ENCODE assay signal across 26 cellular contexts in genomic region chr5:39340486-39340885, GRCh38. TPM values are rescaled to one million over a fixed set of nuclear protein-coding genes. Genes with fewer than 3 reads are reported as not detected.
"Had no signal": no experiment of that assay in that cellular context is flagged by ENCODE, and none has a peak within 500 bp of the region (broad histone marks: within the 10 kb centered on the region; RNA-seq: fewer than 3 reads in every experiment).

No MANE protein-coding gene starts in this region.

- H3K4me1 ChIP-seq: left lung, lower lobe of right lung, pancreas, prostate gland, tibial nerve, uterus had no signal

- H3K27ac ChIP-seq: left lung, lower lobe of right lung, pancreas, prostate gland, skin epidermis, tibial nerve, uterus had no signal

- H3K36me3 ChIP-seq: left lung, lower lobe of right lung, pancreas, prostate gland, tibial nerve, uterus had no signal

- H3K9me3 ChIP-seq: left lung, lower lobe of right lung, pancreas, prostate gland, tibial nerve, uterus had no signal

- H3K4me3 ChIP-seq: left lung, lower lobe of right lung, pancreas, prostate gland, skin epidermis, tibial nerve, uterus had no signal

- H3K27me3 ChIP-seq: left lung, pancreas, tibial nerve, uterus had no signal

- ATAC-seq: left colon; left lung; lower lobe of right lung; naive thymus-derived CD8-positive, alpha-beta T cell; pancreas; right cardiac atrium; sciatic nerve; stimulated activated effector memory CD8-positive, alpha-beta T cell treated with anti-CD3 and anti-CD28 coated beads, Interleukin-12 subunit alpha, Interleukin-12 subunit beta, amount 100 ng/mL, for 72 hours had no signal

- DNase-seq: kidney; left colon; left lung; lower lobe of right lung; mammary epithelial cell; mesenchymal stem cell; naive thymus-derived CD8-positive, alpha-beta T cell; nucleus accumbens; pancreas; posterior cingulate gyrus; retina; right cardiac atrium; stimulated activated CD4-positive, alpha-beta T cell treated with anti-CD3 and anti-CD28 coated beads, Interleukin-12 subunit alpha, Interleukin-12 subunit beta, amount 100 ng/mL, for 4 hours; stimulated activated CD4-positive, alpha-beta T cell treated with anti-CD3 and anti-CD28 coated beads, Interleukin-15, amount 100 ng/mL, for 24 hours; stimulated activated CD4-positive, alpha-beta T cell treated with anti-CD3 and anti-CD28 coated beads, Interleukin-4, amount 100 ng/mL, for 24 hours; stimulated activated naive CD4-positive, alpha-beta T cell; substantia nigra; uterus had no signal

RNA-seq across cellular contexts. Expression of gene C9, which starts 23.8 kb away (rescaled TPM):
- total RNA-seq: left colon; naive thymus-derived CD8-positive, alpha-beta T cell; neural crest cell; prostate gland; sciatic nerve; temporal lobe; tibial nerve; ureter; uterus had no signal
